ENCODE assay signal across 11 cellular contexts in the genomic region with DNA sequence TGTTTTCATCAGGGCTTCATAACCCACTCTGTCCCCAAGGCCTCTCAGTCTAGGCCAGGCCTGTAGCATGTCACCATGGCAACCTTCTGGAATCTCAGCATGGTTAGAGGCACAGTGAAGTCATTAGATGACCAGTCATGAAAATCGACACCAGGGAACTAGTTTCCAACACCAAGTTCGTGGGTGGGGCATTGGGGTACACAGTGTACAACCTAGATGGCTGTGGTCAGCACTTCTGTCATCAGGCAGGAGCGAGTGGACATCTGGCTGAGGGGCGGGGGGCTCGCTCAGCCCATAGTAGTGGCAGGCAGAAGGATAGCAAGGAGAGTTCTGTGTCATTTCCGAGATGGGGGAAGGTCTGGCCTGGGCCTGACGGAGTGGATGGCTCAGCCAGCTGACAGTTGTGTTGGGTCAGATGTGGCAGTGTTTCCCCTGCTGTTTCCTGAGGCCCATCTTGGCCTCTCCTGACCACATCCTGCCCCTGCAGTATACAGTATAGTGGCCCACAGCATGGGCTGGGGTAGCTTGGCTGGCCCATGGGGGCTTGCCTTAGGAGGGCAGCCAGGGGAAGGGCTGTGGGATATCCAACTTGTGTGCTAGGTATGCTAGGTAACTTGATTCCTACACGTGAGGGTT.
DNase-seq lines count a peak whose midpoint lies in the region; ATAC-seq, FAIRE-seq and TF ChIP-seq lines count a peak whose summit lies in the region.
"Had no signal": no experiment of that assay in that cellular context is flagged by ENCODE, and none has a peak within 500 bp of the region (broad histone marks: within the 10 kb centered on the region; RNA-seq: fewer than 3 reads in every experiment).

No MANE protein-coding gene starts in this region.

- no peak overlapping the region for H3K27ac ChIP-seq in sigmoid colon

- H3K27me3 ChIP-seq in bronchial epithelial cell (ENCODE audit: control insufficient read depth, insufficient read depth, low read length) (no peaks in the 10 kb centered on the region), sigmoid colon (no peaks in the 10 kb centered on the region)

- peaks cover 30% of the 10 kb centered on the region for H3K4me1 Mint-ChIP-seq in nephron progenitor cell

- intact Hi-C loops in sigmoid colon (cut with DNase I) = no loop called here

- H3K27ac Mint-ChIP-seq in nephron progenitor cell = peak overlapping the region; percentile 81

- no peak for ATAC-seq in GM18502 (IDR thresholded peaks at IDR 0.05; ENCODE audit: poor library complexity, unreplicated experiment)

- no peak for TF ChIP-seq EP300 in sigmoid colon (IDR thresholded peaks at IDR 0.05)

- H3K4me3 ChIP-seq in bronchial epithelial cell (ENCODE audit: low read depth, low read length) = no peak overlapping the region
- no peak overlapping the region for H3K4me3 ChIP-seq in sigmoid colon

- H3K36me3 ChIP-seq in bronchial epithelial cell (ENCODE audit: control insufficient read depth, insufficient read depth, low read length) (no peaks in the 10 kb centered on the region), sigmoid colon (no peaks in the 10 kb centered on the region)

- no peak overlapping the region for H3K4me3 Mint-ChIP-seq in nephron progenitor cell

- H3K36me3 Mint-ChIP-seq in nephron progenitor cell (ENCODE audit: low read depth) = no peaks in the 10 kb centered on the region

- peak; percentile 52 for FAIRE-seq in bronchial epithelial cell (lab: Jason Lieb, UNC)

- H3K27me3 Mint-ChIP-seq in nephron progenitor cell (ENCODE audit: low read depth, poor library complexity) = peaks cover 12% of the 10 kb centered on the region

- no peaks in the 10 kb centered on the region for H3K9me3 Mint-ChIP-seq in nephron progenitor cell

- TF ChIP-seq POLR2A in sigmoid colon (IDR thresholded peaks at IDR 0.05) = no peak

- 59 to 64% methylated on average over 8 of the region's 8 CpGs for WGBS in sigmoid colon, 2 donors

- H3K9me3 ChIP-seq in sigmoid colon = no peaks in the 10 kb centered on the region

- H3K4me1 ChIP-seq in sigmoid colon = no peaks in the 10 kb centered on the region

- DNase-seq in DMS 273 treated with DMSO at 0.1 percent for 48 hours (lab: John Stamatoyannopoulos, UW) (peak; percentile 22), LHCN-M2 (ENCODE audit: low read depth) (peak; percentile 100), bronchial epithelial cell (ENCODE audit: low read depth) (peak; percentile 20), nephron progenitor cell (peak; percentile 47), DMS79 (lab: John Stamatoyannopoulos, UW) (no peak), sigmoid colon (no peak), NCI-H345 treated with DMSO at 0.1 percent for 48 hours (lab: John Stamatoyannopoulos, UW; ENCODE audit: unreplicated experiment) (no peak)
- DNase-seq: activated naive CD4-positive, alpha-beta T cell treated with anti-CD3 and anti-CD28 coated beads, Interleukin-2, amount 50 U/mL, for 16 hours; NCI-H1436 treated with DMSO at 0.1 percent for 48 hours; retina had no signal

- no peak for TF ChIP-seq CTCF in bronchial epithelial cell (IDR thresholded peaks at IDR 0.05; ENCODE audit: insufficient read depth, low read length, severe bottlenecking)
- TF ChIP-seq CTCF in nephron progenitor cell (IDR thresholded peaks at IDR 0.05) = no peak
- no peak for TF ChIP-seq CTCF in sigmoid colon (IDR thresholded peaks at IDR 0.05)

Comparison
In these comparisons a context has a peak if more than half of its experiments do, and no peak if none do; other contexts are left out.
1. DNase-seq: peak in DMS 273 treated with DMSO at 0.1 percent for 48 hours (single experiment), LHCN-M2 (single experiment), bronchial epithelial cell (single experiment) and nephron progenitor cell (single experiment); none in DMS79 (single experiment), sigmoid colon (single experiment) and NCI-H345 treated with DMSO at 0.1 percent for 48 hours (single experiment).